Comparison of ENCODE assay signal across 10 cellular contexts in genomic region chr18:21851327-21851961, GRCh38.
DNase-seq lines count a peak whose midpoint lies in the region; ATAC-seq, FAIRE-seq and TF ChIP-seq lines count a peak whose summit lies in the region.
"Had no signal": no experiment of that assay in that cellular context is flagged by ENCODE, and none has a peak within 500 bp of the region (broad histone marks: within the 10 kb centered on the region; RNA-seq: fewer than 3 reads in every experiment).

No MANE protein-coding gene starts in this region.

- TF ChIP-seq CTCF in adrenal gland (IDR thresholded peaks at IDR 0.05), result peak; percentile 17 to 50 (median 37)

- peak; percentile 24 for FAIRE-seq in islet of Langerhans (lab: Jason Lieb, UNC)

- ATAC-seq in GM18511 (IDR thresholded peaks at IDR 0.05; ENCODE audit: unreplicated experiment) (peak; percentile 42), GM18520 (IDR thresholded peaks at IDR 0.05; ENCODE audit: unreplicated experiment) (no peak)

- H3K4me1 ChIP-seq in adrenal gland (replicated peaks in 1 of 2), result no peaks in the 10 kb centered on the region

- TF ChIP-seq POLR2A in adrenal gland (IDR thresholded peaks at IDR 0.05), result no peak

- H3K36me3 ChIP-seq in adrenal gland (replicated peaks in 1 of 2), result no peaks in the 10 kb centered on the region

- H3K4me3 ChIP-seq in adrenal gland, result no peak overlapping the region
- H3K4me3 ChIP-seq: skin epidermis had no signal

- WGBS in adrenal gland, 4 donors, result 61 to 66% (median 63%) methylated on average over 5 of the region's 5 CpGs

- no peaks in the 10 kb centered on the region for H3K27me3 ChIP-seq in adrenal gland

- DNase-seq in AG08395 (ENCODE audit: low spot score), result peak; percentile 21
- DNase-seq in adrenal gland, result no peak
- no peak for DNase-seq in NCI-H2227 (lab: John Stamatoyannopoulos, UW; ENCODE audit: unreplicated experiment)
- DNase-seq in NCI-H226, result no peak
- DNase-seq in activated naive CD4-positive, alpha-beta T cell treated with Interleukin-2 at 50 U/mL for 16 hours, result no peak
- DNase-seq: activated B cell treated with CpG ODN at 0.5 μM for 24 hours had no signal

- intact Hi-C loops in adrenal gland (cut with DNase I), result loop anchor here in 1 of 2 donors (10.0 kb wide), 1 partner anchor 237 kb away; the partner anchor contains the start of gene SNRPD1

- H3K27ac ChIP-seq in adrenal gland, result no peak overlapping the region
- H3K27ac ChIP-seq: skin epidermis had no signal

- H3K9me3 ChIP-seq in adrenal gland (replicated peaks in 1 of 3), result peaks cover 0 to 4% (median 0%) of the 10 kb centered on the region in 3 donors
